Comparison of ENCODE assay signal across 8 cellular contexts in the genomic region with DNA sequence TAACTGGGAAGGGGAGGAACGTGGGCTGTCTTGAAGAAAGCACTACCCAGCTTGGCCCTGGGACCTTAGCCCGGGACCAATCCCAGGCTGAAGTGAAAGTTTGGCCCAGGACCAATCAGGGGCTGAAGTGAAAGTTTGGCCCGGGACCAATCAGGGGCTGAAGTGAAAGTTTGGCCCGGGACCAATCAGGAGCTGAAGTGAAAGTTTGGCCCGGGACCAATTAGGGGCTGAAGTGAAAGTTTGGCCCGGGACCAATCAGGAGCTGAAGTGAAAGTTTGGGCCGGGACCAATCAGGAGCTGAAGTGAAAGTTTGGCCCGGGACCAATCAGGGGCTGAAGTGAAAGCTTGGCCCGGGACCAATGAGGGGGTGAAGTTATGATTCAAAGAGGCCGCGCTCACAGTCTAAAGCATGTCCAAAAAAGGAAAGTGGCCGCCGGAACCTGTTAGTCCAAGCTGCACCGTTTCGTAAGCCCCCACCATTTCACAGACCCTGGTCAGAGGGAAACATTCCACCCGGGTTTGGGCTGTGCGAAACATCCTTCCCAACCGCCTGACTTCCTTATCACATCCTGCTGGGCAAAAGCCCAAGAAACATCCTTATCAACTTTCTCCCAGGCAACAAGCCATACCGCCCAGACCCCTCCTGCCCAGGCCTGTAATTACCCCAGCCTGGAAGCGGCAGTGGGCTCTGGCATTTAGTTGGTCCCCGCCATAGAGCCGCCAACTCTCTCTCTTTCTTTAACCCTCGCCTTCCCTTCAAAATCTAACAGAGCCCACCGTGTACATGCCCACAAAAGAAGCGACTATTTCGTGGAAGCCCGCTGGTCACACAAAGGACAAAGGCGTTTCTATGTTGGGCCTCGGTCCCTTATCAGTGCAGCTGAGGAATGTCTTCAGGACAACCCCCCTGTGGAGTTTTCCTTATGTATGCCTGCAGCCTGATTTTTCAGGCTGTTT. TPM values are rescaled to one million over a fixed set of nuclear protein-coding genes. Genes with fewer than 3 reads are reported as not detected.
A peak's percentile ranks its signal among the peaks of the same experiment; 100 is the strongest.
DNase-seq lines count a peak whose midpoint lies in the region; TF ChIP-seq lines count a peak whose summit lies in the region.

No MANE protein-coding gene starts in this region.

- peaks cover 24% of the 10 kb centered on the region for H3K9me3 ChIP-seq in MG63
- no peaks in the 10 kb centered on the region for H3K9me3 ChIP-seq in fibroblast of lung (ENCODE audit: control insufficient read depth, insufficient read depth, low read depth, low read length)

- H3K4me3 ChIP-seq in MG63 (peak overlapping the region; percentile 54), fibroblast of lung (replicated peaks in 1 of 4; ENCODE audit: control extremely low read depth in 1 of 4, insufficient read depth in 1 of 4, low read depth in 3 of 4, low read length in 4 of 4) (peak overlapping the region; percentile 55 to 94 (median 88))

- TF ChIP-seq CTCF in fibroblast of lung (conservative IDR thresholded peaks at IDR 0.05 in 1 of 2, IDR thresholded peaks at IDR 0.05 in 1 of 2; ENCODE audit: low read depth in 1 of 2, low read length in 2 of 2): no peak
- no peak for TF ChIP-seq CTCF in type B pancreatic cell (conservative IDR thresholded peaks at IDR 0.05)

- peaks cover 34% of the 10 kb centered on the region for H3K9me3 Mint-ChIP-seq in activated CD4-positive, alpha-beta T cell treated with anti-CD3 and anti-CD28 coated beads, Interleukin-2, amount 10 ng/mL, durations not matched to agents 7 days and 5 days
- H3K9me3 Mint-ChIP-seq in type B pancreatic cell: peaks cover 6% of the 10 kb centered on the region

- H3K4me1 Mint-ChIP-seq in activated CD4-positive, alpha-beta T cell treated with anti-CD3 and anti-CD28 coated beads, Interleukin-2, amount 10 ng/mL, durations not matched to agents 7 days and 5 days: peaks cover 28% of the 10 kb centered on the region
- peaks cover 17% of the 10 kb centered on the region for H3K4me1 Mint-ChIP-seq in type B pancreatic cell (ENCODE audit: unreplicated experiment)

- H3K27ac ChIP-seq in fibroblast of lung (ENCODE audit: insufficient read depth, low read length): peak overlapping the region; percentile 85

- H3K4me1 ChIP-seq in fibroblast of lung (ENCODE audit: control insufficient read depth, extremely low read depth, insufficient read depth, low read length): no peaks in the 10 kb centered on the region

- H3K4me2 ChIP-seq in fibroblast of lung (ENCODE audit: extremely low read depth, insufficient read depth, low read length): peak overlapping the region; percentile 100

- no peaks in the 10 kb centered on the region for H4K20me1 ChIP-seq in fibroblast of lung (ENCODE audit: control insufficient read depth, extremely low read depth, insufficient read depth, low read length)

- CTCF ChIA-PET in activated CD4-positive, alpha-beta T cell treated with anti-CD3 and anti-CD28 coated beads, Interleukin-2, amount 10 ng/mL, durations not matched to agents 7 days and 5 days (lab: Charles Lee): interaction anchor here (1.6 kb wide), 1 partner anchor 20 kb away, joined by 3 read pairs; no protein-coding TSS in a partner anchor

- DNase-seq in NCI-H748 (lab: John Stamatoyannopoulos, UW; ENCODE audit: unreplicated experiment) (peak; percentile 42), NCI-H748 treated with DMSO at 0.1 percent for 48 hours (lab: John Stamatoyannopoulos, UW) (no peak), MG63 (peak; percentile 23), fibroblast of lung (ENCODE audit: low read depth in 2 of 2) (peak; percentile 89 to 94), myocyte (ENCODE audit: low read depth) (peak; percentile 77), type B pancreatic cell (ENCODE audit: extremely low spot score, unreplicated experiment) (no peak), NCI-H524 (lab: John Stamatoyannopoulos, UW) (no peak)
- peak; percentile 68 for DNase-seq in activated CD4-positive, alpha-beta T cell treated with anti-CD3 and anti-CD28 coated beads, Interleukin-2, amount 10 ng/mL, durations not matched to agents 7 days and 5 days

- peak overlapping the region; percentile 98 for H3K4me3 Mint-ChIP-seq in activated CD4-positive, alpha-beta T cell treated with anti-CD3 and anti-CD28 coated beads, Interleukin-2, amount 10 ng/mL, durations not matched to agents 7 days and 5 days
- peak overlapping the region; percentile 97 for H3K4me3 Mint-ChIP-seq in type B pancreatic cell

- POLR2A ChIA-PET in activated CD4-positive, alpha-beta T cell treated with anti-CD3 and anti-CD28 coated beads, Interleukin-2, amount 10 ng/mL, durations not matched to agents 7 days and 5 days (lab: Charles Lee): no interaction called here

- H3K9ac ChIP-seq in fibroblast of lung (ENCODE audit: insufficient read depth, low read length): peak overlapping the region; percentile 42

- H3K27me3 Mint-ChIP-seq in activated CD4-positive, alpha-beta T cell treated with anti-CD3 and anti-CD28 coated beads, Interleukin-2, amount 10 ng/mL, durations not matched to agents 7 days and 5 days: no peaks in the 10 kb centered on the region
- H3K27me3 Mint-ChIP-seq in type B pancreatic cell: no peaks in the 10 kb centered on the region

- peak overlapping the region; percentile 97 for H2AFZ ChIP-seq in fibroblast of lung (ENCODE audit: low read length)

- peak overlapping the region; percentile 94 for H3K27ac Mint-ChIP-seq in activated CD4-positive, alpha-beta T cell treated with anti-CD3 and anti-CD28 coated beads, Interleukin-2, amount 10 ng/mL, durations not matched to agents 7 days and 5 days
- peak overlapping the region; percentile 94 for H3K27ac Mint-ChIP-seq in type B pancreatic cell

- H3K27me3 ChIP-seq in MG63 (no peaks in the 10 kb centered on the region), fibroblast of lung (ENCODE audit: control insufficient read depth, insufficient read depth, low read length) (no peaks in the 10 kb centered on the region)

- H3K79me2 ChIP-seq in fibroblast of lung (ENCODE audit: control insufficient read depth, insufficient read depth, low read length): peaks cover 6% of the 10 kb centered on the region

- no peaks in the 10 kb centered on the region for H3K36me3 ChIP-seq in MG63
- H3K36me3 ChIP-seq in fibroblast of lung (ENCODE audit: control insufficient read depth, insufficient read depth, low read length): no peaks in the 10 kb centered on the region

- H3K36me3 Mint-ChIP-seq in activated CD4-positive, alpha-beta T cell treated with anti-CD3 and anti-CD28 coated beads, Interleukin-2, amount 10 ng/mL, durations not matched to agents 7 days and 5 days (ENCODE audit: low read depth): peaks cover 45% of the 10 kb centered on the region
- H3K36me3 Mint-ChIP-seq in type B pancreatic cell: peaks cover 23% of the 10 kb centered on the region

RNA-seq across cellular contexts. Expression of a gene that starts 1.1 kb away (rescaled TPM):
- 0.20 TPM in 2 replicates for total RNA-seq in MG63 (2014; rRNA removed; shearing (Covaris generic); ENCODE audit: low replicate concordance)
- total RNA-seq in activated CD4-positive, alpha-beta T cell treated with anti-CD3 and anti-CD28 coated beads, Interleukin-2, amount 10 ng/mL, durations not matched to agents 7 days and 5 days: 1 to 10 TPM; 7.4 to 9.3 TPM
- total RNA-seq in fibroblast of lung (1.2 and 1.8 TPM in 2 replicates), myocyte (2.7 and 4.2 TPM in 2 replicates), type B pancreatic cell (ENCODE audit: low replicate concordance) (10.4 and 11.3 TPM in 2 replicates)
- polyA plus RNA-seq in fibroblast of lung: 1.4 and 1.6 TPM in 2 replicates
- 0.54 and 0.93 TPM in 2 replicates for polyA plus RNA-seq in fibroblast of lung (2012)
- 0.35 and 0.70 TPM in 2 replicates for polyA minus RNA-seq in fibroblast of lung (ENCODE audit: low replicate concordance)
- 1.5 TPM for polyA plus RNA-seq in myocyte (2012)

Comparison
In these comparisons a context has a peak if more than half of its experiments do, and no peak if none do; other contexts are left out.
1. DNase-seq: peak in NCI-H748 (single experiment), MG63 (single experiment), activated CD4-positive, alpha-beta T cell treated with anti-CD3 and anti-CD28 coated beads, Interleukin-2, amount 10 ng/mL, durations not matched to agents 7 days and 5 days (single experiment), fibroblast of lung (2 of 2) and myocyte (single experiment); none in NCI-H748 treated with DMSO at 0.1 percent for 48 hours (single experiment), type B pancreatic cell (single experiment) and NCI-H524 (0 of 2).